8 cellular contexts compared by ENCODE assay signal in genomic region chr7:27199820-27200760, GRCh38. TPM values are rescaled to one million over a fixed set of nuclear protein-coding genes. Genes with fewer than 3 reads are reported as not detected.
A peak's percentile ranks its signal among the peaks of the same experiment; 100 is the strongest.
DNase-seq lines count a peak whose midpoint lies in the region; ATAC-seq and TF ChIP-seq lines count a peak whose summit lies in the region.

Gene HOXA13 (minus strand): TSS chr7:27200091. CDS start chr7:27200077, 14 bp downstream.

- H3K27ac Mint-ChIP-seq in T-helper 2 cell treated with Interferon-gamma antibody and Interleukin-4, amounts not matched to agents 5 μg/mL and 100 μg/mL, for 36 hours, result peak within 1 kb of the TSS; percentile 62

- no peaks in the 10 kb centered on the region for H3K4me1 ChIP-seq in foreskin keratinocyte
- H3K4me1 ChIP-seq in sigmoid colon, result peaks cover 0 to 50% (median 30%) of the 10 kb centered on the region in 4 donors

- H3K36me3 ChIP-seq in sigmoid colon, result no peaks in the 10 kb centered on the region

- no peaks in the 10 kb centered on the region for H3K9me3 ChIP-seq in sigmoid colon

- TF ChIP-seq EP300 in Ishikawa (IDR thresholded peaks at IDR 0.05; ENCODE audit: borderline replicate concordance) (no peak), sigmoid colon (IDR thresholded peaks at IDR 0.05) (no peak)

- peaks cover 97% of the 10 kb centered on the region for H3K27me3 ChIP-seq in foreskin keratinocyte
- peaks cover 8 to 57% (median 9%) of the 10 kb centered on the region in 3 donors for H3K27me3 ChIP-seq in sigmoid colon

- WGBS in sigmoid colon, 2 donors, result 1 to 2% methylated on average over 105 of the region's 105 CpGs

- H3K27me3 Mint-ChIP-seq in T-helper 2 cell treated with Interferon-gamma antibody and Interleukin-4, amounts not matched to agents 5 μg/mL and 100 μg/mL, for 36 hours (ENCODE audit: low read depth), result peaks cover 86% of the 10 kb centered on the region

- H3K9me3 Mint-ChIP-seq in T-helper 2 cell treated with Interferon-gamma antibody and Interleukin-4, amounts not matched to agents 5 μg/mL and 100 μg/mL, for 36 hours, result no peaks in the 10 kb centered on the region

- DNase-seq in SIG-M5 treated with dmso at 0.1 percent for 504 hours (lab: John Stamatoyannopoulos, UW; ENCODE audit: unreplicated experiment) (peak; percentile 58), SIG-M5 (lab: John Stamatoyannopoulos, UW) (no peak), foreskin keratinocyte (no peak), sigmoid colon (peak; percentile 90), pons (ENCODE audit: low spot score) (no peak), GOT3 (lab: John Stamatoyannopoulos, UW) (no peak)
- no peak for DNase-seq in T-helper 2 cell treated with Interferon-gamma antibody and Interleukin-4, amounts not matched to agents 5 μg/mL and 100 μg/mL, for 36 hours (ENCODE audit: low spot score)

- H3K27ac ChIP-seq in foreskin keratinocyte (no peak within 1 kb of the TSS), sigmoid colon (peak within 1 kb of the TSS in 3 of 4 donors; percentile 97 to 98 (median 98))

- no peaks in the 10 kb centered on the region for H3K4me1 Mint-ChIP-seq in T-helper 2 cell treated with Interferon-gamma antibody and Interleukin-4, amounts not matched to agents 5 μg/mL and 100 μg/mL, for 36 hours (ENCODE audit: low read depth)

- TF ChIP-seq RAD21 in Ishikawa (IDR thresholded peaks at IDR 0.05; ENCODE audit: low read depth), result no peak

- TF ChIP-seq CTCF in foreskin keratinocyte (conservative IDR thresholded peaks at IDR 0.05) (no peak), sigmoid colon (IDR thresholded peaks at IDR 0.05) (no peak)

- H3K36me3 Mint-ChIP-seq in T-helper 2 cell treated with Interferon-gamma antibody and Interleukin-4, amounts not matched to agents 5 μg/mL and 100 μg/mL, for 36 hours (ENCODE audit: low read depth), result peaks cover 2% of the 10 kb centered on the region

- TF ChIP-seq POLR2A in sigmoid colon (IDR thresholded peaks at IDR 0.05), result peak in 1 of 2 donors; percentile 56

- intact Hi-C loops in sigmoid colon (cut with DNase I), result loop anchor here (2.0 to 10.0 kb wide), 9 partner anchors 377 to 1205 kb away; partner anchors contain the start of genes HIBADH and TAX1BP1

- peak within 1 kb of the TSS; percentile 36 for H3K4me3 Mint-ChIP-seq in T-helper 2 cell treated with Interferon-gamma antibody and Interleukin-4, amounts not matched to agents 5 μg/mL and 100 μg/mL, for 36 hours

- peak within 1 kb of the TSS; percentile 63 to 78 (median 70) for H3K4me3 ChIP-seq in sigmoid colon

- peak; percentile 41 for ATAC-seq in foreskin keratinocyte

TF ChIP-seq in Ishikawa, 13 proteins besides CTCF, POLR2A, EP300 and RAD21:
- TF ChIP-seq FOXM1 (IDR thresholded peaks at IDR 0.05; ENCODE audit: borderline replicate concordance, low read depth), result no peak
- TF ChIP-seq YY1 (IDR thresholded peaks at IDR 0.05; ENCODE audit: low read depth), result no peak
- TF ChIP-seq CREB1 (IDR thresholded peaks at IDR 0.05; ENCODE audit: low read depth), result no peak
- no peak; the same call in 1 of the 2 replicates for TF ChIP-seq TCF12 (IDR thresholded peaks at IDR 0.05; ENCODE audit: low read depth)
- peak; percentile 50 for TF ChIP-seq EGR1 (IDR thresholded peaks at IDR 0.05)
- TF ChIP-seq ZBTB7A (IDR thresholded peaks at IDR 0.05; ENCODE audit: low read depth), result peak; percentile 18; the same call in 1 of the 2 replicates
- peak; percentile 45; the same call in 1 of the 2 replicates for TF ChIP-seq MAX (IDR thresholded peaks at IDR 0.05)
- no peak for TF ChIP-seq TAF1 (IDR thresholded peaks at IDR 0.05; ENCODE audit: low read depth)

RNA-seq across cellular contexts. Expression of gene HOXA13, which starts in this region (rescaled TPM):
- total RNA-seq in foreskin keratinocyte (not detected in 2 replicates), sigmoid colon (10 to 100 TPM in 3 of 4 donors, 1 to 10 TPM in 1; 9.4 to 35.3 (median 21.8) TPM)
- polyA plus RNA-seq in foreskin keratinocyte (not detected in 2 replicates), sigmoid colon (10 to 100 TPM; 10.7 to 21.6 (median 17.1) TPM)

Comparison
In these comparisons a context has a peak if more than half of its experiments do, and no peak if none do; other contexts are left out.
1. RNA of gene HOXA13 (total RNA-seq): 9.4 to 35.3 TPM in sigmoid colon; not detected in foreskin keratinocyte; every median in the first group is over 10 times any median in the second.
2. RNA of gene HOXA13 (polyA plus RNA-seq): 10.7 to 21.6 TPM in sigmoid colon; not detected in foreskin keratinocyte; every median in the first group is over 10 times any median in the second.
3. DNase-seq: peak in SIG-M5 treated with dmso at 0.1 percent for 504 hours (single experiment) and sigmoid colon (single experiment); none in SIG-M5 (single experiment), T-helper 2 cell treated with Interferon-gamma antibody and Interleukin-4, amounts not matched to agents 5 μg/mL and 100 μg/mL, for 36 hours (single experiment), foreskin keratinocyte (0 of 2), pons (single experiment) and GOT3 (single experiment).
4. Peak in ATAC-seq in foreskin keratinocyte; RNA of the gene not detected or under 1 TPM.